8 cellular contexts compared by ENCODE assay signal in genomic region chr19:18364826-18365528, GRCh38. TPM values are rescaled to one million over a fixed set of nuclear protein-coding genes. Genes with fewer than 3 reads are reported as not detected.
DNase-seq lines count a peak whose midpoint lies in the region; ATAC-seq and TF ChIP-seq lines count a peak whose summit lies in the region.

No MANE protein-coding gene starts in this region.

- TF ChIP-seq CTCF in C4-2B (conservative IDR thresholded peaks at IDR 0.05), result no peak
- no peak for TF ChIP-seq CTCF in epithelial cell of proximal tubule (conservative IDR thresholded peaks at IDR 0.05; ENCODE audit: low read depth, low read length)

- H3K36me3 ChIP-seq in SJCRH30 (no peaks in the 10 kb centered on the region), muscle layer of colon (ENCODE audit: insufficient read depth, low read length) (peaks cover 4% of the 10 kb centered on the region)

- ATAC-seq in HG02973 (IDR thresholded peaks at IDR 0.05; ENCODE audit: unreplicated experiment) (no peak), HG02610 (IDR thresholded peaks at IDR 0.05; ENCODE audit: unreplicated experiment) (no peak)

- H3K4me1 ChIP-seq in SJCRH30 (peaks cover 48% of the 10 kb centered on the region), muscle layer of colon (ENCODE audit: insufficient read depth, low read length) (peaks cover 14% of the 10 kb centered on the region)

- H3K9ac ChIP-seq in muscle layer of colon (ENCODE audit: low read length), result peak overlapping the region; percentile 25

- H3K9me3 ChIP-seq in SJCRH30 (replicated peaks) (no peaks in the 10 kb centered on the region), muscle layer of colon (ENCODE audit: low read length) (no peaks in the 10 kb centered on the region)

- DNase-seq in HUDEP-2 (lab: John Stamatoyannopoulos, UW; ENCODE audit: unreplicated experiment in 76 of 76) (peak in 73 of 76 experiments; percentile 40 to 94 (median 77)), SJCRH30 (peak; percentile 97 to 98), epithelial cell of proximal tubule (ENCODE audit: low read depth) (peak; percentile 98)
- no peak for DNase-seq in activated CD4-positive, alpha-beta T cell treated with anti-CD3 and anti-CD28 coated beads for 48 hours

- H3K27me3 ChIP-seq in SJCRH30, result no peaks in the 10 kb centered on the region
- H3K27me3 ChIP-seq in muscle layer of colon (ENCODE audit: control insufficient read depth in 1 of 2, insufficient read depth in 2 of 2, low read length in 2 of 2), result no peaks in the 10 kb centered on the region

- H3K4me3 ChIP-seq in SJCRH30 (peak overlapping the region; percentile 35), epithelial cell of proximal tubule (ENCODE audit: low read depth, low read length) (no peak overlapping the region), muscle layer of colon (ENCODE audit: low read depth in 1 of 2, low read length in 2 of 2) (peak overlapping the region in 1 of 2 donors; percentile 14)

- H3K27ac ChIP-seq in C4-2B (peak overlapping the region; percentile 97), SJCRH30 (peak overlapping the region; percentile 98), muscle layer of colon (ENCODE audit: low read depth, low read length) (peak overlapping the region; percentile 6)

RNA-seq across cellular contexts. Expression of gene GDF15, which starts 21.0 kb away (rescaled TPM):
- total RNA-seq in SJCRH30 (2014; rRNA removed; shearing (Covaris generic)), result 17.5 and 27.1 TPM in 2 replicates
- total RNA-seq in epithelial cell of proximal tubule, result 76.3 and 262 TPM in 2 replicates

RNA-seq across cellular contexts. Expression of gene PGPEP1, which starts 24.6 kb away (rescaled TPM):
- total RNA-seq in SJCRH30 (2014; rRNA removed; shearing (Covaris generic)), result 8.7 and 11.7 TPM in 2 replicates
- 5.4 and 7.5 TPM in 2 replicates for total RNA-seq in epithelial cell of proximal tubule

RNA-seq across cellular contexts. Expression of gene LRRC25, which starts 32.4 kb away (rescaled TPM):
- not detected in 2 replicates for total RNA-seq in SJCRH30 (2014; rRNA removed; shearing (Covaris generic))
- total RNA-seq in epithelial cell of proximal tubule, result 0.06 TPM in 1 of 2 replicates, not detected in the other

RNA-seq across cellular contexts. Expression of gene LSM4, which starts 42.1 kb away (rescaled TPM):
- total RNA-seq in SJCRH30 (2014; rRNA removed; shearing (Covaris generic)), result 378 and 427 TPM in 2 replicates
- total RNA-seq in epithelial cell of proximal tubule, result 490 and 620 TPM in 2 replicates

RNA-seq across cellular contexts. Expression of gene SSBP4, which starts 54.2 kb away (rescaled TPM):
- 63.0 and 73.0 TPM in 2 replicates for total RNA-seq in SJCRH30 (2014; rRNA removed; shearing (Covaris generic))
- 119 and 171 TPM in 2 replicates for total RNA-seq in epithelial cell of proximal tubule

Comparison
In these comparisons a context has a peak if more than half of its experiments do, and no peak if none do; other contexts are left out.
1. H3K27ac ChIP-seq: peak in every context shown above with its lines; median percentile 98 in SJCRH30; 97 in C4-2B; 6 in muscle layer of colon.